Comparison of ENCODE assay signal across 24 cellular contexts in the genomic region with DNA sequence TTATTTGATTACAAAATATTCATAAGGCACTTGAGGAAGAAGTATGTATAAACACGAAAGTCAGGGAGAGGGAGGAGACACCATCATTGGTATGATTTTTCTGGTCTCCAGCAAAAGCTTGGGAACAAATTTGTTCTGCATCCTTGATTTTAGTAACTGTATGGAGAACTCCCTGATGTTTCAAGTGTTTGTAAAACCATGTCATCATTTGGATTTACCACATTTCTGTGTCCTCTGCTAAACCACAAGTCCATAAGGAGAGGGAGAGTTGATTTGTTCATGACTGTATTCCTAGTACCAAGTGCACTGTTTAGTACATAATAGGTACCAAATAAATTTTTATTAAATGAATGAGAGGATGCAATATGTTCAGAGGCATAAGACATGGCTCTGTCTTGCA.
"Had no signal": no experiment of that assay in that cellular context is flagged by ENCODE, and none has a peak within 500 bp of the region (broad histone marks: within the 10 kb centered on the region; RNA-seq: fewer than 3 reads in every experiment).

No MANE protein-coding gene starts in this region.

- H3K4me1 ChIP-seq: esophagus squamous epithelium, foreskin keratinocyte, right atrium auricular region, sigmoid colon, spleen, testis had no signal

- ATAC-seq: foreskin keratinocyte; gastroesophageal sphincter; heart right ventricle; left lobe of liver; mucosa of descending colon; natural killer cell treated with Interleukin-12 subunit alpha and Interleukin-12 subunit beta and Interleukin-15 and Interleukin-18, amount 100 ng/mL, for 72 hours; stimulated activated memory B cell treated with anti-CD40 and anti-IgM and Interleukin-4, amounts not matched to agents 10 μg/mL and 1 μg/mL and 100 μg/mL, for 72 hours; stimulated activated naive CD8-positive, alpha-beta T cell treated with anti-CD3 and anti-CD28 coated beads, Interleukin-15, Interleukin-2, amounts not matched to agents 100 U/mL and 50 U/mL, for 24 hours had no signal

- DNase-seq: dermis blood vessel endothelial cell; effector memory CD4-positive, alpha-beta T cell; esophagus squamous epithelium; foreskin keratinocyte; heart right ventricle; hippocampal formation; mucosa of descending colon; naive B cell; sigmoid colon; spleen; stimulated activated CD4-positive, alpha-beta T cell treated with anti-CD3 and anti-CD28 coated beads, Interleukin-4, amount 100 ng/mL, for 4 hours; stimulated activated naive CD8-positive, alpha-beta T cell treated with anti-CD3 and anti-CD28 coated beads, Interleukin-15, Interleukin-2, amounts not matched to agents 100 U/mL and 50 U/mL, for 24 hours; substantia nigra; testis; tibial artery had no signal

- H3K36me3 ChIP-seq: esophagus squamous epithelium, gastroesophageal sphincter, heart right ventricle, right atrium auricular region, sigmoid colon, spleen, tibial artery had no signal

- H2AFZ ChIP-seq: parathyroid adenoma had no signal

- H3K4me3 ChIP-seq: coronary artery, esophagus squamous epithelium, gastroesophageal sphincter, heart right ventricle, lung, mucosa of descending colon, right atrium auricular region, sigmoid colon, skin epidermis, spleen, testis, tibial artery had no signal

- H3K9ac ChIP-seq: parathyroid adenoma had no signal

- H3K9me3 ChIP-seq: esophagus squamous epithelium, gastroesophageal sphincter, heart right ventricle, mucosa of descending colon, right atrium auricular region, sigmoid colon, spleen, testis, tibial artery had no signal

- H3K27me3 ChIP-seq: esophagus squamous epithelium, foreskin keratinocyte, gastroesophageal sphincter, heart right ventricle, right atrium auricular region, sigmoid colon, spleen, testis, tibial artery had no signal

- H3K27ac ChIP-seq: coronary artery, esophagus squamous epithelium, foreskin keratinocyte, gastroesophageal sphincter, heart right ventricle, parathyroid adenoma, right atrium auricular region, sigmoid colon, skin epidermis, spleen, testis, tibial artery had no signal
